In the genomic region with DNA sequence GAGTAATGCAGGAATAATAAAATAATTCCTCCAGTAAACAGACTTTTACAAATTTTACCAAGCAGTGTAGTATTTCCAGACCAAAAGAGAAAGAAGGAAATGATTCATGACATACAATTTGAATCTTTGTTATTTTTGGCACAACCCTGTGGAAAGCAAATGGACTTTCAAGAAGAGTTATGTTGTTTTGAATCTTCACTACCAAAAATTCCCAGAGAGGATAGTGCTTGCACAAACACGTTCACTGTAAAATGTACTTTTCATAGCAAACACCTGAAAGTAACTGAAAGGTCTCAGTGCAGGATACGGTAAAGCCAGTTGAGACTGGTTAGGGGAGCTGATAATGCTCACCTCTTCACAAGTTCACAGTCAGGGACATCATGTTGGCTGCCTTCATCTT, we compare ENCODE assay signal across 12 cellular contexts.
A peak's percentile ranks its signal among the peaks of the same experiment; 100 is the strongest.
DNase-seq lines count a peak whose midpoint lies in the region; ATAC-seq and TF ChIP-seq lines count a peak whose summit lies in the region.
"Had no signal": no experiment of that assay in that cellular context is flagged by ENCODE, and none has a peak within 500 bp of the region (broad histone marks: within the 10 kb centered on the region; RNA-seq: fewer than 3 reads in every experiment).

No MANE protein-coding gene starts in this region.

- TF ChIP-seq CTCF in HEK293 (tag by site-specific recombination; IDR thresholded peaks at IDR 0.05) (no peak), astrocyte of the cerebellum (IDR thresholded peaks at IDR 0.05; ENCODE audit: low read depth, low read length, missing control alignments) (no peak), heart left ventricle (IDR thresholded peaks at IDR 0.05) (no peak), smooth muscle cell (IDR thresholded peaks at IDR 0.05; ENCODE audit: borderline replicate concordance, insufficient read depth, poor library complexity, severe bottlenecking) (no peak)

- H3K9me3 ChIP-seq in HEK293 (ENCODE audit: control insufficient read depth, insufficient read depth, low read depth, low read length) = no peaks in the 10 kb centered on the region
- no peaks in the 10 kb centered on the region for H3K9me3 ChIP-seq in heart left ventricle
- no peaks in the 10 kb centered on the region for H3K9me3 ChIP-seq in smooth muscle cell (replicated peaks; ENCODE audit: low read depth)

- H3K4me3 ChIP-seq in HEK293 (ENCODE audit: low read depth, low read length) (no peak overlapping the region; the same call in 1 of the 2 replicates), astrocyte of the cerebellum (ENCODE audit: low read depth, low read length) (no peak overlapping the region), heart left ventricle (no peak overlapping the region), smooth muscle cell (peak overlapping the region; percentile 1)
- H3K4me3 ChIP-seq: neural progenitor cell had no signal

- H3K79me2 ChIP-seq in smooth muscle cell (ENCODE audit: low read depth) = no peaks in the 10 kb centered on the region

- 17 to 42% (median 34%) methylated on average over 2 of the region's 2 CpGs for WGBS in heart left ventricle, 4 donors
- WGBS in smooth muscle cell (ENCODE audit: low lambda C conversion rate) = 30% methylated on average over 2 of the region's 2 CpGs

- no peak for TF ChIP-seq POLR2A in heart left ventricle (IDR thresholded peaks at IDR 0.05)

- H3K9ac ChIP-seq in smooth muscle cell (ENCODE audit: low read depth) = peak overlapping the region; percentile 23
- H3K9ac ChIP-seq: neural progenitor cell had no signal

- H3K27me3 ChIP-seq in heart left ventricle (no peaks in the 10 kb centered on the region), smooth muscle cell (ENCODE audit: low read depth) (no peaks in the 10 kb centered on the region)
- H3K27me3 ChIP-seq: neural progenitor cell had no signal

- ATAC-seq in heart left ventricle (peak in 3 of 4 donors; percentile 58 to 83 (median 81)), HG03045 (IDR thresholded peaks at IDR 0.05; ENCODE audit: unreplicated experiment) (no peak), GM21447 (IDR thresholded peaks at IDR 0.05; ENCODE audit: unreplicated experiment) (no peak)

- H3K36me3 ChIP-seq in HEK293 (ENCODE audit: control insufficient read depth in 2 of 2, insufficient read depth in 1 of 2, low read length in 2 of 2) (no peaks in the 10 kb centered on the region), heart left ventricle (no peaks in the 10 kb centered on the region), smooth muscle cell (ENCODE audit: low read depth) (no peaks in the 10 kb centered on the region)
- H3K36me3 ChIP-seq: WERI-Rb-1 had no signal

- CTCF ChIA-PET in HEK293 (lab: Yijun Ruan, JAX) = interaction anchor here (0.8 to 0.9 kb wide), 2 partner anchors 14 to 16 kb away, joined by 3 read pairs; no protein-coding TSS in a partner anchor

- H3K4me2 ChIP-seq in smooth muscle cell = peak overlapping the region; percentile 72
- H3K4me2 ChIP-seq: neural progenitor cell had no signal

- H4K20me1 ChIP-seq in smooth muscle cell (ENCODE audit: low read depth) = no peaks in the 10 kb centered on the region

- in situ Hi-C loops in astrocyte of the cerebellum (cut with HindIII; ENCODE audit: low sequenced_read_pairs) = no loop called here

- no peak overlapping the region for H2AFZ ChIP-seq in smooth muscle cell (ENCODE audit: low read depth)
- H2AFZ ChIP-seq: neural progenitor cell had no signal

- peaks cover 21% of the 10 kb centered on the region for H3F3A ChIP-seq in smooth muscle cell (ENCODE audit: low read depth)

- DNase-seq in astrocyte of the cerebellum (ENCODE audit: low read depth) (peak; percentile 56), heart left ventricle (no peak), smooth muscle cell (lab: John Stamatoyannopoulos, UW; ENCODE audit: unreplicated experiment) (no peak), NCI-H446 treated with DMSO at 0.1 percent for 48 hours (lab: John Stamatoyannopoulos, UW) (no peak), RKO (ENCODE audit: low spot score) (no peak)
- DNase-seq: activated naive CD4-positive, alpha-beta T cell treated with Interleukin-2 at 50 U/mL for 16 hours; NCI-H82; WERI-Rb-1 had no signal

- intact Hi-C loops in heart left ventricle (cut with DNase I) = no loop called here

- POLR2A ChIA-PET in HEK293 (lab: Yijun Ruan, JAX) = no interaction called here

- H3K27ac ChIP-seq in HEK293 (ENCODE audit: extremely low read depth, low read depth, low read length) (peak overlapping the region; percentile 59; the same call in 1 of the 2 replicates), heart left ventricle (peak overlapping the region in 11 of 12 donors; percentile 23 to 67 (median 59)), smooth muscle cell (ENCODE audit: low read depth) (peak overlapping the region; percentile 71)
- H3K27ac ChIP-seq: WERI-Rb-1 had no signal

- peaks cover 31% of the 10 kb centered on the region for H3K4me1 ChIP-seq in HEK293 (ENCODE audit: control insufficient read depth, insufficient read depth, low read length)
- peaks cover 0 to 27% (median 9%) of the 10 kb centered on the region in 12 donors for H3K4me1 ChIP-seq in heart left ventricle
- peaks cover 9% of the 10 kb centered on the region for H3K4me1 ChIP-seq in smooth muscle cell (ENCODE audit: low read depth)
- H3K4me1 ChIP-seq: neural progenitor cell had no signal

TF ChIP-seq in HEK293, 187 proteins besides CTCF, POLR2A, EP300 and RAD21 (continues in another document):
- peak; percentile 32; the same call in 1 of the 2 replicates for TF ChIP-seq ZNF24 (tag by site-specific recombination; IDR thresholded peaks at IDR 0.05)
- TF ChIP-seq OVOL3 (tag by site-specific recombination; IDR thresholded peaks at IDR 0.05) = peak; percentile 66; the same call in 1 of the 2 replicates
- TF ChIP-seq PRDM4 (tag by site-specific recombination; IDR thresholded peaks at IDR 0.05) = peak; percentile 32; the same call in 1 of the 2 replicates
- TF ChIP-seq, protein P1, sequence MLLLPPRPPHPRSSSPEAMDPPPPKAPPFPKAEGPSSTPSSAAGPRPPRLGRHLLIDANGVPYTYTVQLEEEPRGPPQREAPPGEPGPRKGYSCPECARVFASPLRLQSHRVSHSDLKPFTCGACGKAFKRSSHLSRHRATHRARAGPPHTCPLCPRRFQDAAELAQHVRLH (tag by site-specific recombination; IDR thresholded peaks at IDR 0.05) = 0 out of 2 replicates have a peak, but pooled peaks have one; percentile 29
- TF ChIP-seq ZNF184 (tag by site-specific recombination; IDR thresholded peaks at IDR 0.05) = 0 out of 2 replicates have a peak, but pooled peaks have one; percentile 22
- no peak for TF ChIP-seq ZIC2 (tag by site-specific recombination; IDR thresholded peaks at IDR 0.05)
- TF ChIP-seq, protein P2, sequence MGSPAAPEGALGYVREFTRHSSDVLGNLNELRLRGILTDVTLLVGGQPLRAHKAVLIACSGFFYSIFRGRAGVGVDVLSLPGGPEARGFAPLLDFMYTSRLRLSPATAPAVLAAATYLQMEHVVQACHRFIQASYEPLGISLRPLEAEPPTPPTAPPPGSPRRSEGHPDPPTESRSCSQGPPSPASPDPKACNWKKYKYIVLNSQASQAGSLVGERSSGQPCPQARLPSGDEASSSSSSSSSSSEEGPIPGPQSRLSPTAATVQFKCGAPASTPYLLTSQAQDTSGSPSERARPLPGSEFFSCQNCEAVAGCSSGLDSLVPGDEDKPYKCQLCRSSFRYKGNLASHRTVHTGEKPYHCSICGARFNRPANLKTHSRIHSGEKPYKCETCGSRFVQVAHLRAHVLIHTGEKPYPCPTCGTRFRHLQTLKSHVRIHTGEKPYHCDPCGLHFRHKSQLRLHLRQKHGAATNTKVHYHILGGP (tag by site-specific recombination; IDR thresholded peaks at IDR 0.05) = peak; percentile 55; the same call in 1 of the 2 replicates
- no peak for TF ChIP-seq ZBTB48 (tag by site-specific recombination; IDR thresholded peaks at IDR 0.05)
- TF ChIP-seq ZNF132 (tag by site-specific recombination; IDR thresholded peaks at IDR 0.05; ENCODE audit: borderline replicate concordance) = no peak
- TF ChIP-seq FEZF1 (tag by site-specific recombination; IDR thresholded peaks at IDR 0.05) = peak; percentile 50
- peak; percentile 66 for TF ChIP-seq ZNF600 (tag by site-specific recombination; IDR thresholded peaks at IDR 0.05)
- TF ChIP-seq PRDM6 (tag by site-specific recombination; IDR thresholded peaks at IDR 0.05) = peak; percentile 97
- peak; percentile 76 for TF ChIP-seq ZNF629 (tag by site-specific recombination; IDR thresholded peaks at IDR 0.05)

Comparison
In these comparisons a context has a peak if more than half of its experiments do, and no peak if none do; other contexts are left out.
1. ATAC-seq: peak in heart left ventricle (3 of 4); none in HG03045 (single experiment) and GM21447 (single experiment).
2. Peak in every context shown above with its lines, with median percentiles within 50 percentile points of each other: H3K27ac ChIP-seq.